Comparison of ENCODE assay signal across 7 cellular contexts in genomic region chr18:48007955-48008701, GRCh38.
DNase-seq lines count a peak whose midpoint lies in the region; ATAC-seq, FAIRE-seq and TF ChIP-seq lines count a peak whose summit lies in the region.

No MANE protein-coding gene starts in this region.

- no peak for FAIRE-seq in frontal cortex (lab: Jason Lieb, UNC)

- peak overlapping the region; percentile 67 for H2AFZ ChIP-seq in osteoblast (ENCODE audit: low read length)

- H3K36me3 ChIP-seq in osteoblast (ENCODE audit: insufficient read depth, low read length) (no peaks in the 10 kb centered on the region), urinary bladder (ENCODE audit: insufficient read depth) (no peaks in the 10 kb centered on the region)

- H4K20me1 ChIP-seq in osteoblast (ENCODE audit: insufficient read depth, low read length), result no peaks in the 10 kb centered on the region

- H3K4me2 ChIP-seq in osteoblast (ENCODE audit: insufficient read depth, low read length), result peak overlapping the region; percentile 78

- 3% methylated on average over 68 of the region's 68 CpGs for WGBS in urinary bladder

- peak; percentile 37 for DNase-seq in GM12865 (ENCODE audit: low read depth)
- peak; percentile 53 for DNase-seq in NCI-H82 treated with DMSO at 0.1 percent for 48 hours (lab: John Stamatoyannopoulos, UW; ENCODE audit: unreplicated experiment)
- peak; percentile 25 for DNase-seq in activated T-helper 1 cell treated with Interleukin-2 at 50 U/mL for 16 hours (ENCODE audit: low read depth)
- peak; percentile 78 to 89 for DNase-seq in frontal cortex (ENCODE audit: low spot score in 2 of 2)
- DNase-seq in osteoblast (ENCODE audit: insufficient read length, low spot score, missing footprints), result peak; percentile 94

- no peaks in the 10 kb centered on the region for H3K79me2 ChIP-seq in osteoblast (ENCODE audit: insufficient read depth, low read length)

- peaks cover 9% of the 10 kb centered on the region for H3K4me1 ChIP-seq in osteoblast (ENCODE audit: insufficient read depth, low read length)
- H3K4me1 ChIP-seq in urinary bladder (ENCODE audit: insufficient read depth), result no peaks in the 10 kb centered on the region

- no peak overlapping the region for H3K27ac ChIP-seq in osteoblast (ENCODE audit: low read depth, low read length)
- no peak overlapping the region for H3K27ac ChIP-seq in urinary bladder (ENCODE audit: low read depth)

- no peak overlapping the region for H3K4me3 ChIP-seq in GM12865 (ENCODE audit: low read depth, low read length)
- peak overlapping the region; percentile 63 for H3K4me3 ChIP-seq in osteoblast (ENCODE audit: insufficient read depth, low read length)
- H3K4me3 ChIP-seq in urinary bladder (ENCODE audit: low read depth, low read length), result peak overlapping the region; percentile 54

- ATAC-seq in HG02763 (IDR thresholded peaks at IDR 0.05; ENCODE audit: unreplicated experiment), result peak; percentile 44

- H3K27me3 ChIP-seq in osteoblast (ENCODE audit: insufficient read depth, low read length), result peaks cover 26% of the 10 kb centered on the region

- peak; percentile 22 for TF ChIP-seq CTCF in GM12865 (IDR thresholded peaks at IDR 0.05; ENCODE audit: insufficient read depth, low read depth, low read length, missing control alignments)
- peak; percentile 22 for TF ChIP-seq CTCF in osteoblast (IDR thresholded peaks at IDR 0.05; ENCODE audit: extremely low read depth, low read depth, low read length)

- no peaks in the 10 kb centered on the region for H3K9me3 ChIP-seq in osteoblast (ENCODE audit: low read depth, low read length)

Comparison
In these comparisons a context has a peak if more than half of its experiments do, and no peak if none do; other contexts are left out.
1. DNase-seq: peak in every context shown above with its lines; median percentile 94 in osteoblast; 84 in frontal cortex; 53 in NCI-H82 treated with DMSO at 0.1 percent for 48 hours; 37 in GM12865; 25 in activated T-helper 1 cell treated with Interleukin-2 at 50 U/mL for 16 hours.